7 cellular contexts compared by ENCODE assay signal in the genomic region with DNA sequence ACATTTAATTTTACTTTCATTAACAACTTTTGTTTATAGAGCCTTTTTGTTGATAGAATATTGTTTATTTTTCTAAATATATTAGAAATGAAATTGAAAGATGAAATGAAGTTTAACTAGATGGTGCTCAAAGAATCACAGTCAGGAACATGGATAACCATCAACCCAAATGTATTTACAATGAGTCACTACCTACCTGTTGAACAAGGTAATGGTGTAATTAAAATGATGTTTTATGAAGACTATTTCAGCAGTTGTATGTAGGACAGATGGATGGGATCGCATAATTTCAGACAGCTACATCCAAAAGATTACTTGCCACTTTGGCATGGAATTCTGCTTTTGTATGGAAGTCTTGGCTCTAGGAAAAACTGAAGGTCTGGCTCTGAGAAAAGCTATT.
"Had no signal": no experiment of that assay in that cellular context is flagged by ENCODE, and none has a peak within 500 bp of the region (broad histone marks: within the 10 kb centered on the region; RNA-seq: fewer than 3 reads in every experiment).

No MANE protein-coding gene starts in this region.

- H3K4me3 ChIP-seq: GM23338, K562 had no signal

- H3K27ac ChIP-seq: HL-60 had no signal

- H2AFZ ChIP-seq: GM23338 had no signal

- H3K4me2 ChIP-seq: GM23338 had no signal

- DNase-seq: H9, HCEC 1CT, HFFc6, IMR-90 had no signal
